38 cellular contexts compared by ENCODE assay signal in genomic region chr7:71372991-71373390, GRCh38.
"Had no signal": no experiment of that assay in that cellular context is flagged by ENCODE, and none has a peak within 500 bp of the region (broad histone marks: within the 10 kb centered on the region; RNA-seq: fewer than 3 reads in every experiment).

No MANE protein-coding gene starts in this region.

- H3K27me3 Mint-ChIP-seq: activated B cell treated with CpG ODN at 0.5 μM for 24 hours; activated CD4-positive, alpha-beta memory T cell treated with anti-CD3 and anti-CD28 coated beads for 36 hours; activated CD4-positive, alpha-beta T cell treated with anti-CD3 and anti-CD28 coated beads, Interleukin-2, amount 10 ng/mL, durations not matched to agents 24 days and 14 days; activated CD8-positive, alpha-beta T cell treated with anti-CD3 and anti-CD28 coated beads for 36 hours; activated naive CD8-positive, alpha-beta T cell treated with anti-CD3 and anti-CD28 coated beads for 36 hours; activated T-helper 17 cell treated with anti-CD3 and anti-CD28 coated beads, Interleukin-2, amount 50 U/mL, for 72 hours; central memory CD8-positive, alpha-beta T cell had no signal

- H3K27ac Mint-ChIP-seq: activated B cell treated with CpG ODN at 0.5 μM for 24 hours; activated CD4-positive, alpha-beta memory T cell treated with anti-CD3 and anti-CD28 coated beads for 36 hours; activated CD4-positive, alpha-beta T cell treated with anti-CD3 and anti-CD28 coated beads, Interleukin-2, amount 10 ng/mL, durations not matched to agents 24 days and 14 days; activated CD8-positive, alpha-beta T cell treated with anti-CD3 and anti-CD28 coated beads for 36 hours; activated naive CD4-positive, alpha-beta T cell treated with anti-CD3 and anti-CD28 coated beads for 36 hours; activated naive CD4-positive, alpha-beta T cell treated with anti-CD3 and anti-CD28 coated beads, Interleukin-2, amount 50 U/mL, for 72 hours; activated naive CD8-positive, alpha-beta T cell treated with anti-CD3 and anti-CD28 coated beads for 36 hours; activated T-cell treated with anti-CD3 and anti-CD28 coated beads, Interleukin-2, amount 50 U/mL, for 72 hours; activated T-helper 1 cell treated with anti-CD3 and anti-CD28 coated beads, Interleukin-12 subunit alpha, Interleukin-12 subunit beta, Interleukin-2, Interleukin-4 antibody, amounts not matched to agents 30 ng/mL and 10 ng/mL and 1 ng/mL, durations not matched to agents 14 hours and 24 hours and 36 hours; activated T-helper 17 cell treated with anti-CD3 and anti-CD28 coated beads, Interleukin-2, amount 50 U/mL, for 72 hours; T-helper 1 cell treated with Interleukin-12 subunit alpha and Interleukin-12 subunit beta and Interleukin-4 antibody, amounts not matched to agents 30 μg/mL and 1 μg/mL, for 36 hours; T-helper 2 cell treated with Interferon-gamma antibody and Interleukin-4, amounts not matched to agents 5 μg/mL and 100 μg/mL, for 36 hours had no signal

- H3K4me3 Mint-ChIP-seq: activated B cell treated with CpG ODN at 0.5 μM for 24 hours; activated CD4-positive, alpha-beta memory T cell treated with anti-CD3 and anti-CD28 coated beads for 36 hours; activated CD4-positive, alpha-beta T cell treated with anti-CD3 and anti-CD28 coated beads, Interleukin-2, amount 10 ng/mL, durations not matched to agents 24 days and 14 days; activated CD8-positive, alpha-beta T cell treated with anti-CD3 and anti-CD28 coated beads for 36 hours; activated naive CD4-positive, alpha-beta T cell treated with anti-CD3 and anti-CD28 coated beads for 36 hours; activated naive CD8-positive, alpha-beta T cell treated with anti-CD3 and anti-CD28 coated beads for 36 hours; activated T-cell treated with anti-CD3 and anti-CD28 coated beads, Interleukin-2, amount 50 U/mL, for 4 hours; activated T-cell treated with anti-CD3 and anti-CD28 coated beads, Interleukin-2, amount 50 U/mL, for 72 hours; activated T-helper 1 cell treated with anti-CD3 and anti-CD28 coated beads, Interleukin-12 subunit alpha, Interleukin-12 subunit beta, Interleukin-2, Interleukin-4 antibody, amounts not matched to agents 30 ng/mL and 10 ng/mL and 1 ng/mL, durations not matched to agents 14 hours and 24 hours and 36 hours; activated T-helper 17 cell treated with anti-CD3 and anti-CD28 coated beads, Interleukin-2, amount 50 U/mL, for 72 hours; central memory CD8-positive, alpha-beta T cell; T-helper 1 cell treated with Interleukin-12 subunit alpha and Interleukin-12 subunit beta and Interleukin-4 antibody, amounts not matched to agents 30 μg/mL and 1 μg/mL, for 36 hours; T-helper 2 cell treated with Interferon-gamma antibody and Interleukin-4, amounts not matched to agents 5 μg/mL and 100 μg/mL, for 36 hours had no signal

- H3K36me3 ChIP-seq: adrenal gland, ascending aorta, brain microvascular endothelial cell, breast epithelium, cardiac muscle cell had no signal

- DNase-seq: activated B cell treated with CpG ODN at 0.5 μM for 24 hours; activated CD4-positive, alpha-beta memory T cell treated with anti-CD3 and anti-CD28 coated beads for 36 hours; activated CD4-positive, alpha-beta T cell treated with anti-CD3 and anti-CD28 coated beads for 4 hours; activated CD4-positive, alpha-beta T cell treated with anti-CD3 and anti-CD28 coated beads, Interleukin-2, amount 10 ng/mL, durations not matched to agents 24 days and 14 days; activated CD4-positive, alpha-beta T cell treated with anti-CD3 and anti-CD28 coated beads, Interleukin-2, amount 50 U/mL, for 1 hour; activated CD4-positive, alpha-beta T cell treated with anti-CD3 and anti-CD28 coated beads, Interleukin-2, amount 50 U/mL, for 4 hours; activated CD4-positive, CD25-positive, alpha-beta regulatory T cell treated with anti-CD3 and anti-CD28 coated beads, Interleukin-2, amount 50 U/mL, for 72 hours; activated CD8-positive, alpha-beta memory T cell treated with anti-CD3 and anti-CD28 coated beads, Interleukin-2, amount 50 U/mL, for 4 hours; activated CD8-positive, alpha-beta T cell treated with anti-CD3 and anti-CD28 coated beads for 36 hours; activated effector memory CD4-positive, alpha-beta T cell treated with anti-CD3 and anti-CD28 coated beads, Interleukin-2, amount 50 U/mL, for 16 hours; activated gamma-delta T cell treated with Interleukin-2 at 50 U/mL for 16 hours; activated naive CD4-positive, alpha-beta T cell; activated naive CD4-positive, alpha-beta T cell treated with anti-CD3 and anti-CD28 coated beads for 36 hours; activated naive CD4-positive, alpha-beta T cell treated with anti-CD3 and anti-CD28 coated beads, Interleukin-2, amount 50 U/mL, for 16 hours; activated naive CD8-positive, alpha-beta T cell treated with anti-CD3 and anti-CD28 coated beads for 36 hours; activated T-cell treated with anti-CD3 and anti-CD28 coated beads for 4 hours; activated T-cell treated with anti-CD3 and anti-CD28 coated beads, Interleukin-2, amount 50 U/mL, for 1 hour; activated T-cell treated with anti-CD3 and anti-CD28 coated beads, Interleukin-2, amount 50 U/mL, for 4 hours; activated T-cell treated with anti-CD3 and anti-CD28 coated beads, Interleukin-2, amount 50 U/mL, for 72 hours; adrenal gland; amygdala; anterior cingulate cortex; body of pancreas; brain microvascular endothelial cell; cerebellar nuclear complex; T-helper 1 cell; T-helper 2 cell; T-helper 9 cell had no signal

- H3K27ac ChIP-seq: adrenal gland, ascending aorta, body of pancreas, brain microvascular endothelial cell, breast epithelium, cardiac muscle cell, VCaP had no signal

- H3K36me3 Mint-ChIP-seq: activated CD4-positive, alpha-beta memory T cell treated with anti-CD3 and anti-CD28 coated beads for 36 hours; activated naive CD8-positive, alpha-beta T cell treated with anti-CD3 and anti-CD28 coated beads for 36 hours had no signal

- H3K9me3 ChIP-seq: body of pancreas had no signal

- H3K4me3 ChIP-seq: adrenal gland, ascending aorta, body of pancreas, breast epithelium, cardiac muscle cell had no signal

- H3K4me1 Mint-ChIP-seq: activated B cell treated with CpG ODN at 0.5 μM for 24 hours; activated CD4-positive, alpha-beta T cell treated with anti-CD3 and anti-CD28 coated beads, Interleukin-2, amount 10 ng/mL, durations not matched to agents 24 days and 14 days; activated naive CD8-positive, alpha-beta T cell treated with anti-CD3 and anti-CD28 coated beads for 36 hours; activated T-helper 17 cell treated with anti-CD3 and anti-CD28 coated beads, Interleukin-2, amount 50 U/mL, for 72 hours; central memory CD8-positive, alpha-beta T cell had no signal

- H3K27me3 ChIP-seq: adrenal gland, ascending aorta, body of pancreas, brain microvascular endothelial cell, breast epithelium, cardiac muscle cell had no signal

- H3K4me1 ChIP-seq: adrenal gland, ascending aorta, body of pancreas, breast epithelium had no signal
